In genomic region chr12:120342567-120343537, GRCh38 we compare ENCODE assay signal across 2 cellular contexts.
A peak's percentile ranks its signal among the peaks of the same experiment; 100 is the strongest.
TF ChIP-seq lines count a peak whose summit lies in the region.

No MANE protein-coding gene starts in this region.

TF ChIP-seq in GM23338, 12 proteins besides CTCF, POLR2A, EP300 and RAD21:
- TF ChIP-seq ZNF462 (CRISPR knock-in tag; IDR thresholded peaks at IDR 0.05) (no peak), ETS1 (IDR thresholded peaks at IDR 0.05) (no peak), NANOG (IDR thresholded peaks at IDR 0.05; ENCODE audit: borderline replicate concordance) (no peak), ZNF331 (CRISPR knock-in tag; IDR thresholded peaks at IDR 0.05; ENCODE audit: low read depth) (no peak), CREB1 (CRISPR knock-in tag; IDR thresholded peaks at IDR 0.05; ENCODE audit: low read depth) (no peak), REST (IDR thresholded peaks at IDR 0.05; ENCODE audit: unreplicated experiment) (no peak), ZNF114 (CRISPR knock-in tag; IDR thresholded peaks at IDR 0.05) (no peak), STAT1 (IDR thresholded peaks at IDR 0.05; ENCODE audit: unreplicated experiment) (no peak), POLR2AphosphoS5 (IDR thresholded peaks at IDR 0.05; ENCODE audit: low read depth) (no peak), JUNB (IDR thresholded peaks at IDR 0.05; ENCODE audit: unreplicated experiment) (no peak), EZH2 (IDR thresholded peaks at IDR 0.05; ENCODE audit: low read depth, unreplicated experiment) (no peak), EZH2phosphoT487 (IDR thresholded peaks at IDR 0.05; ENCODE audit: unreplicated experiment) (no peak)
TF ChIP-seq in GM23338: peak in this region for 0.

TF ChIP-seq in H1, 55 proteins besides CTCF, POLR2A, EP300 and RAD21:
- no peak for TF ChIP-seq TCF12 (IDR thresholded peaks at IDR 0.05; ENCODE audit: low read depth, low read length)
- peak; percentile 40; the same call in 1 of the 2 replicates for TF ChIP-seq POLR2AphosphoS5 (IDR thresholded peaks at IDR 0.05; ENCODE audit: low read depth, low read length)
